ENCODE assay signal across 10 cellular contexts in genomic region chr3:186788482-186789370, GRCh38. TPM values are rescaled to one million over a fixed set of nuclear protein-coding genes. Genes with fewer than 3 reads are reported as not detected.
DNase-seq lines count a peak whose midpoint lies in the region; ATAC-seq and TF ChIP-seq lines count a peak whose summit lies in the region.
"Had no signal": no experiment of that assay in that cellular context is flagged by ENCODE, and none has a peak within 500 bp of the region (broad histone marks: within the 10 kb centered on the region; RNA-seq: fewer than 3 reads in every experiment).

No MANE protein-coding gene starts in this region.

- H3K27me3 Mint-ChIP-seq in activated naive CD4-positive, alpha-beta T cell treated with anti-CD3 and anti-CD28 coated beads, Interleukin-2, amount 10 ng/mL, durations not matched to agents 7 days and 5 days, result peaks cover 4% of the 10 kb centered on the region
- no peaks in the 10 kb centered on the region for H3K27me3 Mint-ChIP-seq in chondrocyte (ENCODE audit: low read depth)
- no peaks in the 10 kb centered on the region for H3K27me3 Mint-ChIP-seq in stimulated activated naive B cell treated with anti-CD40 and anti-IgM and Interleukin-4, amounts not matched to agents 10 μg/mL and 1 μg/mL and 100 μg/mL, for 72 hours

- no peak overlapping the region for H3K4me3 Mint-ChIP-seq in activated naive CD4-positive, alpha-beta T cell treated with anti-CD3 and anti-CD28 coated beads, Interleukin-2, amount 10 ng/mL, durations not matched to agents 7 days and 5 days
- no peak overlapping the region for H3K4me3 Mint-ChIP-seq in chondrocyte (ENCODE audit: unreplicated experiment)
- peak overlapping the region in 1 of 2 donors; percentile 61 for H3K4me3 Mint-ChIP-seq in stimulated activated naive B cell treated with anti-CD40 and anti-IgM and Interleukin-4, amounts not matched to agents 10 μg/mL and 1 μg/mL and 100 μg/mL, for 72 hours

- DNase-seq in activated naive CD4-positive, alpha-beta T cell treated with anti-CD3 and anti-CD28 coated beads, Interleukin-2, amount 10 ng/mL, durations not matched to agents 7 days and 5 days, result no peak
- DNase-seq in activated naive CD4-positive, alpha-beta T cell (lab: John Stamatoyannopoulos, UW), result no peak
- DNase-seq in NB4 (ENCODE audit: low read depth) (no peak), chondrocyte (ENCODE audit: low spot score) (no peak), NCI-H1694 (lab: John Stamatoyannopoulos, UW) (no peak), NCI-H1694 treated with DMSO at 0.1 percent for 48 hours (lab: John Stamatoyannopoulos, UW) (no peak)
- DNase-seq in stimulated activated naive B cell treated with anti-CD40 and anti-IgM and Interleukin-4, amounts not matched to agents 10 μg/mL and 1 μg/mL and 100 μg/mL, for 72 hours, result no peak
- DNase-seq in stimulated activated naive CD4-positive, alpha-beta T cell treated with Interleukin-2 at 50 U/mL for 16 hours (lab: John Stamatoyannopoulos, UW), result no peak
- DNase-seq: tibial artery had no signal

- TF ChIP-seq POLR2A in NB4 (IDR thresholded peaks at IDR 0.05; ENCODE audit: extremely low read depth, insufficient read length), result no peak

- H3K36me3 Mint-ChIP-seq in activated naive CD4-positive, alpha-beta T cell treated with anti-CD3 and anti-CD28 coated beads, Interleukin-2, amount 10 ng/mL, durations not matched to agents 7 days and 5 days, result peaks cover 82% of the 10 kb centered on the region
- H3K36me3 Mint-ChIP-seq in chondrocyte (ENCODE audit: low read depth), result peaks cover 52% of the 10 kb centered on the region
- peaks cover 56 to 66% of the 10 kb centered on the region in 2 donors for H3K36me3 Mint-ChIP-seq in stimulated activated naive B cell treated with anti-CD40 and anti-IgM and Interleukin-4, amounts not matched to agents 10 μg/mL and 1 μg/mL and 100 μg/mL, for 72 hours

- H3K4me1 Mint-ChIP-seq in activated naive CD4-positive, alpha-beta T cell treated with anti-CD3 and anti-CD28 coated beads, Interleukin-2, amount 10 ng/mL, durations not matched to agents 7 days and 5 days, result peaks cover 48% of the 10 kb centered on the region
- H3K4me1 Mint-ChIP-seq in chondrocyte (ENCODE audit: low read depth), result peaks cover 56% of the 10 kb centered on the region
- H3K4me1 Mint-ChIP-seq in stimulated activated naive B cell treated with anti-CD40 and anti-IgM and Interleukin-4, amounts not matched to agents 10 μg/mL and 1 μg/mL and 100 μg/mL, for 72 hours, result peaks cover 26 to 46% of the 10 kb centered on the region in 2 donors

- H3K4me3 ChIP-seq in NB4 (ENCODE audit: low read depth, low read length), result peak overlapping the region; percentile 99
- H3K4me3 ChIP-seq: tibial artery had no signal

- no peaks in the 10 kb centered on the region for H3K9me3 Mint-ChIP-seq in activated naive CD4-positive, alpha-beta T cell treated with anti-CD3 and anti-CD28 coated beads, Interleukin-2, amount 10 ng/mL, durations not matched to agents 7 days and 5 days
- H3K9me3 Mint-ChIP-seq in chondrocyte (ENCODE audit: low read depth), result no peaks in the 10 kb centered on the region
- no peaks in the 10 kb centered on the region for H3K9me3 Mint-ChIP-seq in stimulated activated naive B cell treated with anti-CD40 and anti-IgM and Interleukin-4, amounts not matched to agents 10 μg/mL and 1 μg/mL and 100 μg/mL, for 72 hours

- peak overlapping the region; percentile 50 for H3K27ac Mint-ChIP-seq in activated naive CD4-positive, alpha-beta T cell treated with anti-CD3 and anti-CD28 coated beads, Interleukin-2, amount 10 ng/mL, durations not matched to agents 7 days and 5 days
- peak overlapping the region; percentile 70 for H3K27ac Mint-ChIP-seq in chondrocyte (ENCODE audit: unreplicated experiment)
- peak overlapping the region; percentile 100 for H3K27ac Mint-ChIP-seq in stimulated activated naive B cell treated with anti-CD40 and anti-IgM and Interleukin-4, amounts not matched to agents 10 μg/mL and 1 μg/mL and 100 μg/mL, for 72 hours

- TF ChIP-seq CTCF in NB4 (IDR thresholded peaks at IDR 0.05; ENCODE audit: low read depth, low read length), result no peak
- TF ChIP-seq CTCF in chondrocyte (IDR thresholded peaks at IDR 0.05), result no peak

- ATAC-seq in stimulated activated naive B cell treated with anti-CD40 and anti-IgM and Interleukin-4, amounts not matched to agents 10 μg/mL and 1 μg/mL and 100 μg/mL, for 72 hours (replicated peaks), result no peak

- CTCF ChIA-PET in activated naive CD4-positive, alpha-beta T cell treated with anti-CD3 and anti-CD28 coated beads, Interleukin-2, amount 10 ng/mL, durations not matched to agents 7 days and 5 days (lab: Charles Lee), result interaction anchor here (0.6 kb wide), 1 partner anchor 249 kb away, joined by 5 read pairs; no protein-coding TSS in a partner anchor

RNA-seq across cellular contexts. Expression of gene EIF4A2, which starts 5.3 kb away (rescaled TPM):
- total RNA-seq in chondrocyte, result 311 to 422 TPM (median 322 TPM) in 3 replicates

RNA-seq across cellular contexts. Expression of gene RFC4, which starts 17.6 kb away (rescaled TPM):
- 12.4 to 24.2 TPM (median 15.8 TPM) in 3 replicates for total RNA-seq in chondrocyte

RNA-seq across cellular contexts. Expression of gene ADIPOQ, which starts 53.8 kb away (rescaled TPM):
- 0.05 TPM in 1 of 3 replicates, not detected in the others for total RNA-seq in chondrocyte
- total RNA-seq: NCI-H460 had no signal

Comparison
In these comparisons a context has a peak if more than half of its experiments do, and no peak if none do; other contexts are left out.
1. H3K27ac Mint-ChIP-seq: peak in every context shown above with its lines; median percentile 100 in stimulated activated naive B cell treated with anti-CD40 and anti-IgM and Interleukin-4, amounts not matched to agents 10 μg/mL and 1 μg/mL and 100 μg/mL, for 72 hours; 70 in chondrocyte; 50 in activated naive CD4-positive, alpha-beta T cell treated with anti-CD3 and anti-CD28 coated beads, Interleukin-2, amount 10 ng/mL, durations not matched to agents 7 days and 5 days.